Comparison of ENCODE assay signal across 9 cellular contexts in genomic region chr22:50508897-50509296, GRCh38. TPM values are rescaled to one million over a fixed set of nuclear protein-coding genes. Genes with fewer than 3 reads are reported as not detected.
DNase-seq lines count a peak whose midpoint lies in the region; ATAC-seq and TF ChIP-seq lines count a peak whose summit lies in the region.
"Had no signal": no experiment of that assay in that cellular context is flagged by ENCODE, and none has a peak within 500 bp of the region (broad histone marks: within the 10 kb centered on the region; RNA-seq: fewer than 3 reads in every experiment).

No MANE protein-coding gene starts in this region.

- ATAC-seq in left cardiac atrium = no peak
- ATAC-seq in GM18517 (IDR thresholded peaks at IDR 0.05; ENCODE audit: unreplicated experiment) = no peak
- ATAC-seq in GM19328 (IDR thresholded peaks at IDR 0.05; ENCODE audit: unreplicated experiment) = no peak

- H3K9me3 ChIP-seq in right atrium auricular region (no peaks in the 10 kb centered on the region), breast epithelium (no peaks in the 10 kb centered on the region)

- H3K36me3 Mint-ChIP-seq in mesothelial cell of epicardium = peaks cover 4% of the 10 kb centered on the region

- peaks cover 19% of the 10 kb centered on the region for H3K36me3 ChIP-seq in right atrium auricular region
- H3K36me3 ChIP-seq in breast epithelium = no peaks in the 10 kb centered on the region

- H3K27ac ChIP-seq in right atrium auricular region (peak overlapping the region; percentile 82 to 91), breast epithelium (peak overlapping the region; percentile 97 to 98)

- TF ChIP-seq POLR2A in breast epithelium (IDR thresholded peaks at IDR 0.05) = no peak

- TF ChIP-seq CTCF in right atrium auricular region (IDR thresholded peaks at IDR 0.05) (no peak), breast epithelium (IDR thresholded peaks at IDR 0.05) (no peak), mesothelial cell of epicardium (IDR thresholded peaks at IDR 0.05; ENCODE audit: unreplicated experiment) (no peak)

- H3K4me3 ChIP-seq in right atrium auricular region (peak overlapping the region; percentile 87 to 88), breast epithelium (peak overlapping the region; percentile 68 to 89 (median 89))

- H3K27ac Mint-ChIP-seq in mesothelial cell of epicardium = peak overlapping the region; percentile 95

- peak overlapping the region; percentile 95 for H3K4me3 Mint-ChIP-seq in mesothelial cell of epicardium

- no peaks in the 10 kb centered on the region for H3K27me3 Mint-ChIP-seq in mesothelial cell of epicardium (ENCODE audit: low read depth)

- no peaks in the 10 kb centered on the region for H3K9me3 Mint-ChIP-seq in mesothelial cell of epicardium

- no peaks in the 10 kb centered on the region for H3K27me3 ChIP-seq in right atrium auricular region
- H3K27me3 ChIP-seq in breast epithelium = no peaks in the 10 kb centered on the region

- peaks cover 0 to 33% of the 10 kb centered on the region in 2 donors for H3K4me1 ChIP-seq in right atrium auricular region
- H3K4me1 ChIP-seq in breast epithelium = peaks cover 0 to 16% of the 10 kb centered on the region in 2 donors

- intact Hi-C loops in left cardiac atrium (cut with DNase I) (loop anchor here in 1 of 2 donors (10.0 kb wide), 1 partner anchor 264 kb away; the partner anchor contains the start of gene TUBGCP6), breast epithelium (cut with DNase I; ENCODE audit: low total_unique reads) (loop anchor here (1.0 to 10.0 kb wide), 2 partner anchors 21 to 254 kb away; partner anchors contain the start of genes HDAC10 and TYMP)

- DNase-seq in right atrium auricular region (ENCODE audit: low spot score) (no peak), left cardiac atrium (no peak), breast epithelium (ENCODE audit: low spot score in 2 of 2) (no peak), mesothelial cell of epicardium (ENCODE audit: low spot score in 2 of 2, unreplicated experiment in 2 of 2) (no peak), NCI-H2171 (lab: John Stamatoyannopoulos, UW) (no peak)
- no peak for DNase-seq in activated effector memory CD4-positive, alpha-beta T cell treated with anti-CD3 and anti-CD28 coated beads, Interleukin-2, amount 50 U/mL, for 16 hours

- peaks cover 17% of the 10 kb centered on the region for H3K4me1 Mint-ChIP-seq in mesothelial cell of epicardium

RNA-seq across cellular contexts. Expression of gene NCAPH2, which starts 0.9 kb away (rescaled TPM):
- 10 to 100 TPM; 19.5 to 33.4 TPM for total RNA-seq in right atrium auricular region
- total RNA-seq in left cardiac atrium = 10 to 100 TPM; 29.8 to 32.7 TPM
- 10 to 100 TPM; 25.9 to 48.2 (median 43.0) TPM for total RNA-seq in breast epithelium
- 57.9 to 63.1 TPM (median 60.3 TPM) in 3 replicates for total RNA-seq in mesothelial cell of epicardium

RNA-seq across cellular contexts. Expression of gene LMF2, which starts 1.4 kb away (rescaled TPM):
- total RNA-seq in right atrium auricular region = 10 to 100 TPM; 30.1 to 33.8 TPM
- total RNA-seq in left cardiac atrium = 10 to 100 TPM; 35.4 to 37.6 TPM
- 10 to 100 TPM; 35.7 to 54.9 (median 39.5) TPM for total RNA-seq in breast epithelium
- 65.2 to 66.2 TPM (median 65.2 TPM) in 3 replicates for total RNA-seq in mesothelial cell of epicardium

RNA-seq across cellular contexts. Expression of gene SCO2, which starts 16.5 kb away (rescaled TPM):
- total RNA-seq in right atrium auricular region (under 1 TPM in 1 of 2 donors, not detected in 1; 0.94 TPM), left cardiac atrium (1 to 10 TPM in 1 of 2 donors, not detected in 1; 1.3 TPM), breast epithelium (1 to 10 TPM; 1.9 to 6.6 (median 4.3) TPM), mesothelial cell of epicardium (0.65 to 5.0 TPM (median 2.4 TPM) in 3 replicates)

RNA-seq across cellular contexts. Expression of gene TYMP, which starts 20.9 kb away (rescaled TPM):
- 10 to 100 TPM in 1 of 2 donors, 1 to 10 TPM in 1; 9.1 to 35.8 TPM for total RNA-seq in right atrium auricular region
- total RNA-seq in left cardiac atrium = 10 to 100 TPM; 27.9 to 67.1 TPM
- 100 to 1,000 TPM in 1 of 3 donors, 10 to 100 TPM in 2; 44.6 to 115 (median 82.9) TPM for total RNA-seq in breast epithelium
- 9.3 to 10.3 TPM (median 9.9 TPM) in 3 replicates for total RNA-seq in mesothelial cell of epicardium

RNA-seq across cellular contexts. Expression of gene MIOX, which starts 22.2 kb away (rescaled TPM):
- total RNA-seq in right atrium auricular region (not detected), left cardiac atrium (not detected), breast epithelium (not detected), mesothelial cell of epicardium (0.34 to 0.66 TPM in 2 of 3 replicates, not detected in the other)
- total RNA-seq: LHCN-M2 had no signal
